9 cellular contexts compared by ENCODE assay signal in genomic region chr17:48505788-48506187, GRCh38. TPM values are rescaled to one million over a fixed set of nuclear protein-coding genes. Genes with fewer than 3 reads are reported as not detected.
A peak's percentile ranks its signal among the peaks of the same experiment; 100 is the strongest.
DNase-seq lines count a peak whose midpoint lies in the region; ATAC-seq, FAIRE-seq and TF ChIP-seq lines count a peak whose summit lies in the region.
"Had no signal": no experiment of that assay in that cellular context is flagged by ENCODE, and none has a peak within 500 bp of the region (broad histone marks: within the 10 kb centered on the region; RNA-seq: fewer than 3 reads in every experiment).

No MANE protein-coding gene starts in this region.

- POLR2A ChIA-PET in SK-N-SH (lab: Yijun Ruan, JAX), result no interaction called here

- no peak for TF ChIP-seq EP300 in SK-N-SH (IDR thresholded peaks at IDR 0.05; ENCODE audit: borderline replicate concordance in 1 of 2, low read depth in 1 of 2, low read length in 1 of 2)

- no peaks in the 10 kb centered on the region for H3K9me2 ChIP-seq in SK-N-SH

- ATAC-seq in GM21529 (IDR thresholded peaks at IDR 0.05; ENCODE audit: unreplicated experiment), result peak; percentile 88

- no peaks in the 10 kb centered on the region for H3K9me3 ChIP-seq in SK-N-SH

- no peak for TF ChIP-seq RAD21 in SK-N-SH (IDR thresholded peaks at IDR 0.05; ENCODE audit: low read length)

- H4K20me1 ChIP-seq in SK-N-SH (ENCODE audit: insufficient read depth), result no peaks in the 10 kb centered on the region

- H3K79me2 ChIP-seq in SK-N-SH (ENCODE audit: insufficient read depth), result no peaks in the 10 kb centered on the region

- WGBS in SK-N-SH (ENCODE audit: low lambda C conversion rate), result 0% methylated on average over 1 of the region's 1 CpG

- H3K27me3 ChIP-seq in SK-N-SH (ENCODE audit: insufficient read depth), result peaks cover 72% of the 10 kb centered on the region

- no peak for FAIRE-seq in frontal cortex (lab: Jason Lieb, UNC)

- no peaks in the 10 kb centered on the region for H3F3A ChIP-seq in SK-N-SH (replicated peaks; ENCODE audit: insufficient read depth)

- in situ Hi-C loops in KBM-7 (cut with MboI; ENCODE audit: low pct_unique_long_range_greater_than_20kb, low sequenced_read_pairs), result no loop called here

- no peak overlapping the region; the same call in 1 of the 2 replicates for H3K4me2 ChIP-seq in SK-N-SH

- no peak overlapping the region for H2AFZ ChIP-seq in SK-N-SH (ENCODE audit: low read depth)

- TF ChIP-seq CTCF in SK-N-SH (IDR thresholded peaks at IDR 0.05) (no peak), choroid plexus epithelial cell (conservative IDR thresholded peaks at IDR 0.05; ENCODE audit: low read depth, low read length) (no peak)

- CTCF ChIA-PET in SK-N-SH (lab: Yijun Ruan, JAX), result interaction anchor here (1.0 kb wide), 1 partner anchor 13 kb away, joined by 3 read pairs; no protein-coding TSS in a partner anchor

- DNase-seq in GM04504 (ENCODE audit: low read depth) (peak; percentile 77), KBM-7 (peak; percentile 51), SK-N-SH (no peak), choroid plexus epithelial cell (ENCODE audit: low read depth) (peak; percentile 67), frontal cortex (ENCODE audit: low spot score in 2 of 2) (no peak), caudate nucleus (lab: John Stamatoyannopoulos, UW) (no peak)
- peak; percentile 20 for DNase-seq in stimulated activated CD8-positive, alpha-beta memory T cell treated with anti-CD3 and anti-CD28 coated beads, Interleukin-12 subunit alpha, Interleukin-12 subunit beta, amount 100 ng/mL, for 1 hour (ENCODE audit: low read depth)

- H3K4me1 ChIP-seq in SK-N-SH (ENCODE audit: control insufficient read depth in 1 of 2, insufficient read depth in 2 of 2, low read depth in 1 of 2, low read length in 1 of 2), result no peaks in the 10 kb centered on the region

- H3K36me3 ChIP-seq in SK-N-SH (replicated peaks in 1 of 2; ENCODE audit: control insufficient read depth in 1 of 2, insufficient read depth in 2 of 2, low read length in 1 of 2), result no peaks in the 10 kb centered on the region

- no peak overlapping the region for H3K4me3 ChIP-seq in SK-N-SH (ENCODE audit: low read depth in 2 of 2, low read length in 1 of 2)
- no peak overlapping the region for H3K4me3 ChIP-seq in choroid plexus epithelial cell (ENCODE audit: low read depth, low read length)
- H3K4me3 ChIP-seq: SK-N-MC had no signal

- H3K9ac ChIP-seq in SK-N-SH, result no peak overlapping the region

- H3K27ac ChIP-seq in SK-N-SH (ENCODE audit: low read depth in 2 of 2, low read length in 1 of 2), result no peak overlapping the region; a peak in 1 of 4 replicates
- no peak overlapping the region for H3K27ac ChIP-seq in caudate nucleus (ENCODE audit: low read depth, low read length)
- H3K27ac ChIP-seq: SK-N-MC had no signal

TF ChIP-seq in SK-N-SH, 30 proteins besides CTCF, POLR2A, EP300 and RAD21:
- peak; percentile 70 for TF ChIP-seq JUND (IDR thresholded peaks at IDR 0.05)
- no peak for TF ChIP-seq SMC3 (IDR thresholded peaks at IDR 0.05; ENCODE audit: low read depth, low read length)
- TF ChIP-seq TCF12 (IDR thresholded peaks at IDR 0.05), result peak; percentile 92
- TF ChIP-seq PBX3 (IDR thresholded peaks at IDR 0.05), result peak; percentile 89
- peak; percentile 69; the same call in 1 of the 2 replicates for TF ChIP-seq FOSL2 (IDR thresholded peaks at IDR 0.05; ENCODE audit: borderline replicate concordance, low read depth)
- no peak for TF ChIP-seq TAF1 (IDR thresholded peaks at IDR 0.05; ENCODE audit: borderline replicate concordance, low read depth, low read length)

RNA-seq across cellular contexts. Expression of gene HOXB1, which starts 25.0 kb away (rescaled TPM):
- not detected in 2 replicates for polyA plus RNA-seq in SK-N-SH (2012; rRNA removed)
- polyA plus RNA-seq in SK-N-SH (2012; cell fraction: cytosol; rRNA removed), result not detected in 2 replicates
- polyA plus RNA-seq in SK-N-SH (2012; cell fraction: nucleus; rRNA removed), result not detected in 2 replicates
- not detected for total RNA-seq in frontal cortex

RNA-seq across cellular contexts. Expression of gene HOXB2, which starts 39.1 kb away (rescaled TPM):
- 1.2 and 1.9 TPM in 2 replicates for polyA plus RNA-seq in SK-N-SH (2012; rRNA removed)
- 0.73 and 1.1 TPM in 2 replicates for polyA plus RNA-seq in SK-N-SH (2012; cell fraction: cytosol; rRNA removed)
- polyA plus RNA-seq in SK-N-SH (2012; cell fraction: nucleus; rRNA removed), result 2.6 and 3.2 TPM in 2 replicates
- total RNA-seq in frontal cortex, result not detected

Comparison
In these comparisons a context has a peak if more than half of its experiments do, and no peak if none do; other contexts are left out.
1. DNase-seq: peak in GM04504 (single experiment), KBM-7 (single experiment), choroid plexus epithelial cell (single experiment) and stimulated activated CD8-positive, alpha-beta memory T cell treated with anti-CD3 and anti-CD28 coated beads, Interleukin-12 subunit alpha, Interleukin-12 subunit beta, amount 100 ng/mL, for 1 hour (single experiment); none in SK-N-SH (single experiment), frontal cortex (0 of 2) and caudate nucleus (0 of 61).